In genomic region chr4:83108101-83108861, GRCh38 we compare ENCODE assay signal across 10 cellular contexts. TPM values are rescaled to one million over a fixed set of nuclear protein-coding genes. Genes with fewer than 3 reads are reported as not detected.
A peak's percentile ranks its signal among the peaks of the same experiment; 100 is the strongest.
DNase-seq lines count a peak whose midpoint lies in the region; ATAC-seq, FAIRE-seq and TF ChIP-seq lines count a peak whose summit lies in the region.
"Had no signal": no experiment of that assay in that cellular context is flagged by ENCODE, and none has a peak within 500 bp of the region (broad histone marks: within the 10 kb centered on the region; RNA-seq: fewer than 3 reads in every experiment).

No MANE protein-coding gene starts in this region.

- H3K36me3 Mint-ChIP-seq in immature natural killer cell, result peaks cover 53 to 78% (median 58%) of the 10 kb centered on the region in 3 donors

- H3K4me1 ChIP-seq in right lobe of liver (peaks cover 0 to 7% (median 0%) of the 10 kb centered on the region in 4 donors), HepG2 (ENCODE audit: insufficient read depth, low read length) (peaks cover 27% of the 10 kb centered on the region), transverse colon (peaks cover 0 to 30% (median 17%) of the 10 kb centered on the region in 4 donors), right atrium auricular region (peaks cover 0 to 11% of the 10 kb centered on the region in 2 donors)

- no peak overlapping the region for H3K4me2 ChIP-seq in HepG2 (ENCODE audit: low read depth, low read length)

- intact Hi-C loops in right lobe of liver (cut with DNase I), result no loop called here
- intact Hi-C loops in HepG2 (cut with micrococcal nuclease; ENCODE audit: unreplicated experiment), result no loop called here
- intact Hi-C loops in transverse colon (cut with DNase I; ENCODE audit: low total_unique reads), result no loop called here

- 70% methylated on average over 10 of the region's 26 CpGs for WGBS in right lobe of liver (ENCODE audit: insufficient coverage, low coverage, low lambda C conversion rate, missing lambda C conversion rate)
- WGBS in HepG2 (ENCODE audit: low lambda C conversion rate), result 95% methylated on average over 26 of the region's 26 CpGs
- WGBS in transverse colon (ENCODE audit: low coverage in 1 of 2), 2 donors, result 81 to 82% methylated on average over 10 to 26 of the region's 26 CpGs

- H3K9me3 ChIP-seq in right lobe of liver (no peaks in the 10 kb centered on the region), HepG2 (ENCODE audit: low read length) (no peaks in the 10 kb centered on the region), transverse colon (no peaks in the 10 kb centered on the region), right atrium auricular region (no peaks in the 10 kb centered on the region)

- H3K27ac ChIP-seq in right lobe of liver (peak overlapping the region in 2 of 3 donors; percentile 6 to 66), HepG2 (ENCODE audit: extremely low read length, insufficient read depth, low read length) (no peak overlapping the region), transverse colon (peak overlapping the region in 1 of 4 donors; percentile 89), right atrium auricular region (no peak overlapping the region)

- no peak for TF ChIP-seq EP300 in HepG2 (IDR thresholded peaks at IDR 0.05; ENCODE audit: low read depth in 2 of 2, low read length in 2 of 2)
- TF ChIP-seq EP300 in HepG2 (CRISPR knock-in tag; IDR thresholded peaks at IDR 0.05; ENCODE audit: borderline replicate concordance), result no peak
- TF ChIP-seq EP300 in transverse colon (IDR thresholded peaks at IDR 0.05; ENCODE audit: low read depth), result no peak

- H3K27me3 Mint-ChIP-seq in immature natural killer cell (ENCODE audit: low read depth in 3 of 3), result peaks cover 10 to 50% (median 46%) of the 10 kb centered on the region in 3 donors

- DNase-seq in right lobe of liver, result no peak
- no peak for DNase-seq in HepG2 (ENCODE audit: low spot score)
- peak; percentile 25 for DNase-seq in activated CD8-positive, alpha-beta memory T cell treated with anti-CD3 and anti-CD28 coated beads, Interleukin-2, amount 50 U/mL, for 4 hours
- peak; percentile 48 to 50 (median 50) for DNase-seq in immature natural killer cell
- DNase-seq in transverse colon, result peak; percentile 11
- no peak for DNase-seq in right atrium auricular region (ENCODE audit: low spot score)
- no peak for DNase-seq in mucosa of gallbladder (ENCODE audit: low spot score)
- DNase-seq in NCI-H1105 (lab: John Stamatoyannopoulos, UW), result no peak
- DNase-seq: caudate nucleus, NCI-H2029 had no signal

- TF ChIP-seq POLR2A in right lobe of liver (IDR thresholded peaks at IDR 0.05), result no peak
- TF ChIP-seq POLR2A in HepG2 (IDR thresholded peaks at IDR 0.05; ENCODE audit: insufficient read depth in 1 of 2, low read depth in 2 of 2, low read length in 2 of 2), result no peak
- TF ChIP-seq POLR2A in transverse colon (IDR thresholded peaks at IDR 0.05), result no peak

- H3K4me1 Mint-ChIP-seq in immature natural killer cell, result peaks cover 56 to 74% of the 10 kb centered on the region in 2 donors

- no peak for TF ChIP-seq RAD21 in HepG2 (CRISPR knock-in tag; IDR thresholded peaks at IDR 0.05)

- no peak overlapping the region for H3K9ac ChIP-seq in HepG2 (ENCODE audit: insufficient read depth, low read depth, low read length)

- peak overlapping the region; percentile 88 to 99 (median 98) for H3K27ac Mint-ChIP-seq in immature natural killer cell

- peaks cover 36% of the 10 kb centered on the region for H3K79me2 ChIP-seq in HepG2 (ENCODE audit: insufficient read depth, low read length)

- H3K4me3 Mint-ChIP-seq in immature natural killer cell, result peak overlapping the region; percentile 98 to 100 (median 100)

- peaks cover 3% of the 10 kb centered on the region; the same call in 1 of the 2 replicates for H4K20me1 ChIP-seq in HepG2 (ENCODE audit: insufficient read depth, low read length)

- H3K27me3 ChIP-seq in right lobe of liver (no peaks in the 10 kb centered on the region), HepG2 (ENCODE audit: control insufficient read depth in 1 of 2, insufficient read depth in 2 of 2, low read length in 2 of 2) (no peaks in the 10 kb centered on the region), transverse colon (no peaks in the 10 kb centered on the region), right atrium auricular region (no peaks in the 10 kb centered on the region)

- FAIRE-seq in HepG2 (lab: Jason Lieb, UNC), result no peak

- no peak overlapping the region for H2AFZ ChIP-seq in HepG2 (ENCODE audit: low read length)

- in situ Hi-C loops in HepG2 (cut with HindIII; ENCODE audit: extremely low pct_ligation_motif_present, low pct_unique_long_range_greater_than_20kb), result no loop called here
- in situ Hi-C loops in transverse colon (cut with MboI; ENCODE audit: low pct_ligation_motif_present in 1 of 4, low pct_unique_long_range_greater_than_20kb in 1 of 4, low sequenced_read_pairs in 3 of 4), result loop anchor here in 1 of 4 donors (25.0 kb wide), 1 partner anchor 529 kb away; no protein-coding TSS in a partner anchor

- H3K36me3 ChIP-seq in right lobe of liver (no peaks in the 10 kb centered on the region), HepG2 (replicated peaks in 1 of 2; ENCODE audit: control insufficient read depth in 1 of 2, insufficient read depth in 2 of 2, low read length in 2 of 2) (peaks cover 5 to 27% of the 10 kb centered on the region in 2 experiments), transverse colon (no peaks in the 10 kb centered on the region), right atrium auricular region (no peaks in the 10 kb centered on the region)

- BruUV-seq in HepG2 (replicated peaks; lab: Mats Ljungman, UMichigan), result no TSS peak

- CTCF ChIA-PET in HepG2 (lab: Yijun Ruan, JAX; ENCODE audit: low intra/inter-chr PET ratio, low total read pairs), result no interaction called here

- no peak for ATAC-seq in right lobe of liver
- ATAC-seq in HepG2, result no peak

- H3K4me3 ChIP-seq in right lobe of liver (peak overlapping the region in 2 of 3 donors; percentile 50 to 60), HepG2 (replicated peaks in 1 of 3; ENCODE audit: insufficient read depth in 1 of 3, low read depth in 2 of 3, low read length in 3 of 3) (no peak overlapping the region), transverse colon (no peak overlapping the region), right atrium auricular region (no peak overlapping the region)

- H3K9me3 Mint-ChIP-seq in immature natural killer cell, result no peaks in the 10 kb centered on the region

- POLR2A ChIA-PET in HepG2 (lab: Yijun Ruan, JAX), result no interaction called here

- TF ChIP-seq CTCF in right lobe of liver (IDR thresholded peaks at IDR 0.05), result no peak
- no peak for TF ChIP-seq CTCF in HepG2 (CRISPR knock-in tag; IDR thresholded peaks at IDR 0.05)
- TF ChIP-seq CTCF in transverse colon (IDR thresholded peaks at IDR 0.05), result no peak
- TF ChIP-seq CTCF in right atrium auricular region (IDR thresholded peaks at IDR 0.05), result no peak

TF ChIP-seq in HepG2, 621 proteins besides CTCF, POLR2A, EP300 and RAD21:
- TF ChIP-seq ISX (CRISPR knock-in tag; conservative IDR thresholded peaks at IDR 0.05) (no peak), CENPBD1 (CRISPR knock-in tag; IDR thresholded peaks at IDR 0.05; ENCODE audit: borderline replicate concordance, low read depth) (no peak)
TF ChIP-seq in HepG2: peak in this region for 0.

RNA-seq across cellular contexts. Expression of gene PLAC8, which starts 6.2 kb away (rescaled TPM):
- total RNA-seq in right lobe of liver, result 10 to 100 TPM in 4 of 6 experiments, 1 to 10 TPM in 2; 6.0 to 18.9 (median 11.8) TPM
- 3.0 and 4.1 TPM in 2 replicates for total RNA-seq in HepG2 (2016; rRNA removed; fragmentation: Illumina TruSeq; extraction: Trizol)
- total RNA-seq in HepG2 (2016; cell fraction: cytosol; rRNA removed; fragmentation: Illumina TruSeq; extraction: Trizol; ENCODE audit: low read depth), result 0.26 TPM in 1 of 2 replicates, not detected in the other
- 4.4 and 5.4 TPM in 2 replicates for total RNA-seq in HepG2 (2016; cell fraction: insoluble cytoplasmic fraction; rRNA removed; fragmentation: Illumina TruSeq; extraction: Trizol)
- total RNA-seq in HepG2 (2016; cell fraction: membrane; rRNA removed; fragmentation: Illumina TruSeq; extraction: Trizol), result 0.41 and 1.4 TPM in 2 replicates
- total RNA-seq in HepG2 (2016; cell fraction: nucleus; rRNA removed; fragmentation: Illumina TruSeq; extraction: Trizol), result 0.62 and 2.0 TPM in 2 replicates
- polyA plus RNA-seq in HepG2 (2011; rRNA removed), result 114 and 174 TPM in 2 replicates
- 89.3 and 91.5 TPM in 2 replicates for polyA plus RNA-seq in HepG2 (2011; cell fraction: cytosol; rRNA removed)
- polyA plus RNA-seq in HepG2 (2011; cell fraction: nucleus; rRNA removed), result 32.8 and 35.4 TPM in 2 replicates
- polyA plus RNA-seq in HepG2 (2012), result 48.6 and 109 TPM in 2 replicates
- polyA plus RNA-seq in HepG2 (2016; cell fraction: cytosol; fragmentation: Illumina TruSeq; extraction: Trizol; ENCODE audit: low read depth), result 0.60 and 0.87 TPM in 2 replicates
- polyA plus RNA-seq in HepG2 (2016; cell fraction: insoluble cytoplasmic fraction; fragmentation: Illumina TruSeq; extraction: Trizol; ENCODE audit: low read depth), result 2.7 and 7.6 TPM in 2 replicates
- 1.3 and 1.9 TPM in 2 replicates for polyA plus RNA-seq in HepG2 (2016; cell fraction: membrane; fragmentation: Illumina TruSeq; extraction: Trizol; ENCODE audit: low read depth)
- polyA plus RNA-seq in HepG2 (2016; cell fraction: nucleus; fragmentation: Illumina TruSeq; extraction: Trizol; ENCODE audit: insufficient read depth, low read depth), result 2.5 and 2.6 TPM in 2 replicates
- polyA minus RNA-seq in HepG2 (2011; rRNA and poly(A)+ RNA removed; ENCODE audit: low replicate concordance), result 14.2 and 63.9 TPM in 2 replicates
- polyA minus RNA-seq in HepG2 (2011; cell fraction: cytosol; rRNA and poly(A)+ RNA removed), result 51.4 and 53.3 TPM in 2 replicates
- 30.3 and 46.6 TPM in 2 replicates for polyA minus RNA-seq in HepG2 (2011; cell fraction: nucleus; rRNA and poly(A)+ RNA removed)
- 1,000 to 10,000 TPM; 1,450 to 1,724 (median 1,466) TPM for polyA plus RNA-seq in immature natural killer cell
- total RNA-seq in transverse colon, result 100 to 1,000 TPM in 3 of 4 donors, 10 to 100 TPM in 1; 27.3 to 569 (median 401) TPM
- 1 to 10 TPM in 1 of 2 donors, under 1 TPM in 1; 0.48 to 2.1 TPM for total RNA-seq in right atrium auricular region
- total RNA-seq in mucosa of gallbladder, result 8.2 TPM

Comparison
In these comparisons a context has a peak if more than half of its experiments do, and no peak if none do; other contexts are left out.
1. H3K27ac ChIP-seq: peak in right lobe of liver (2 of 3); none in HepG2 (single experiment) and right atrium auricular region (0 of 2).
2. H3K4me3 ChIP-seq: peak in right lobe of liver (2 of 3); none in HepG2 (0 of 3), transverse colon (0 of 4) and right atrium auricular region (0 of 2).
3. DNase-seq: peak in activated CD8-positive, alpha-beta memory T cell treated with anti-CD3 and anti-CD28 coated beads, Interleukin-2, amount 50 U/mL, for 4 hours (single experiment), immature natural killer cell (3 of 3) and transverse colon (single experiment); none in right lobe of liver (0 of 3), HepG2 (single experiment), right atrium auricular region (single experiment), mucosa of gallbladder (single experiment) and NCI-H1105 (single experiment).